In genomic region chr12:54409267-54409666, GRCh38 we compare ENCODE assay signal across 32 cellular contexts. TPM values are rescaled to one million over a fixed set of nuclear protein-coding genes. Genes with fewer than 3 reads are reported as not detected.
DNase-seq lines count a peak whose midpoint lies in the region; ATAC-seq and TF ChIP-seq lines count a peak whose summit lies in the region.
"Had no signal": no experiment of that assay in that cellular context is flagged by ENCODE, and none has a peak within 500 bp of the region (broad histone marks: within the 10 kb centered on the region; RNA-seq: fewer than 3 reads in every experiment).

No MANE protein-coding gene starts in this region.

- H3K4me3 ChIP-seq in CD4-positive, CD25-positive, alpha-beta regulatory T cell (ENCODE audit: low read depth, low read length), result no peak overlapping the region
- H3K4me3 ChIP-seq in esophagus muscularis mucosa, result no peak overlapping the region
- H3K4me3 ChIP-seq in sigmoid colon, result no peak overlapping the region
- no peak overlapping the region for H3K4me3 ChIP-seq in testis
- H3K4me3 ChIP-seq: left lung, MG63, ovary, spleen, vagina had no signal

- peaks cover 15 to 85% (median 44%) of the 10 kb centered on the region in 4 donors for H3K4me1 Mint-ChIP-seq in CD4-positive, CD25-positive, alpha-beta regulatory T cell
- H3K4me1 Mint-ChIP-seq: mesothelial cell of epicardium had no signal

- no peak for ATAC-seq in CD4-positive, CD25-positive, alpha-beta regulatory T cell (ENCODE audit: low read depth in 2 of 2)
- ATAC-seq: activated CD8-positive, alpha-beta memory T cell treated with anti-CD3 and anti-CD28 coated beads, Interleukin-2, amount 10 ng/mL, durations not matched to agents 7 days and 5 days; left lung; natural killer cell treated with Interleukin-12 subunit alpha and Interleukin-12 subunit beta and Interleukin-15 and Interleukin-18, amount 100 ng/mL, for 72 hours; stimulated activated naive B cell treated with anti-CD40 and anti-IgM and Interleukin-4, amounts not matched to agents 10 μg/mL and 1 μg/mL and 100 μg/mL, for 72 hours had no signal

- H3K27ac ChIP-seq in CD4-positive, CD25-positive, alpha-beta regulatory T cell (ENCODE audit: insufficient read depth, low read length, poor library complexity, severe bottlenecking), result no peak overlapping the region
- peak overlapping the region; percentile 14 to 97 (median 40) for H3K27ac ChIP-seq in esophagus muscularis mucosa (replicated peaks in 1 of 4)
- peak overlapping the region in 3 of 4 donors; percentile 99 to 100 (median 100) for H3K27ac ChIP-seq in sigmoid colon
- H3K27ac ChIP-seq in testis, result no peak overlapping the region
- H3K27ac ChIP-seq: epithelial cell of prostate, ovary, VCaP had no signal

- TF ChIP-seq CTCF in esophagus muscularis mucosa (IDR thresholded peaks at IDR 0.05), result no peak
- TF ChIP-seq CTCF in sigmoid colon (IDR thresholded peaks at IDR 0.05), result no peak
- TF ChIP-seq CTCF in testis (IDR thresholded peaks at IDR 0.05), result no peak

- H3K27me3 Mint-ChIP-seq in CD4-positive, CD25-positive, alpha-beta regulatory T cell, result no peaks in the 10 kb centered on the region
- H3K27me3 Mint-ChIP-seq: activated CD8-positive, alpha-beta memory T cell treated with anti-CD3 and anti-CD28 coated beads, Interleukin-2, amount 10 ng/mL, durations not matched to agents 7 days and 5 days; activated naive CD8-positive, alpha-beta T cell treated with anti-CD3 and anti-CD28 coated beads, Interleukin-2, amount 10 ng/mL, durations not matched to agents 7 days and 5 days; natural killer cell treated with Interleukin-12 subunit alpha and Interleukin-12 subunit beta and Interleukin-15 and Interleukin-18, amount 100 ng/mL, for 72 hours; stimulated activated naive B cell treated with anti-CD40 and anti-IgM and Interleukin-4, amounts not matched to agents 10 μg/mL and 1 μg/mL and 100 μg/mL, for 72 hours had no signal

- intact Hi-C loops in esophagus muscularis mucosa (cut with DNase I), result no loop called here
- intact Hi-C loops in sigmoid colon (cut with DNase I), result no loop called here
- intact Hi-C loops in testis (cut with DNase I; ENCODE audit: low total_unique reads), result no loop called here

- no peak for TF ChIP-seq EP300 in esophagus muscularis mucosa (IDR thresholded peaks at IDR 0.05)
- TF ChIP-seq EP300 in sigmoid colon (IDR thresholded peaks at IDR 0.05), result no peak

- 71% methylated on average over 6 of the region's 8 CpGs for WGBS in esophagus muscularis mucosa
- WGBS in sigmoid colon, 2 donors, result 87 to 91% methylated on average over 8 of the region's 8 CpGs
- 91 to 100% methylated on average over 1 to 8 of the region's 8 CpGs for WGBS in testis, 2 donors

- no peaks in the 10 kb centered on the region for H3K9me3 Mint-ChIP-seq in CD4-positive, CD25-positive, alpha-beta regulatory T cell
- H3K9me3 Mint-ChIP-seq: activated naive CD8-positive, alpha-beta T cell treated with anti-CD3 and anti-CD28 coated beads, Interleukin-2, amount 10 ng/mL, durations not matched to agents 7 days and 5 days; activated T-helper 1 cell treated with anti-CD3 and anti-CD28 coated beads, Interleukin-12 subunit alpha, Interleukin-12 subunit beta, Interleukin-2, Interleukin-4 antibody, amounts not matched to agents 30 ng/mL and 10 ng/mL and 1 ng/mL, durations not matched to agents 14 hours and 24 hours and 36 hours; mesothelial cell of epicardium; natural killer cell treated with Interleukin-12 subunit alpha and Interleukin-12 subunit beta and Interleukin-15 and Interleukin-18, amount 100 ng/mL, for 72 hours; stimulated activated naive B cell treated with anti-CD40 and anti-IgM and Interleukin-4, amounts not matched to agents 10 μg/mL and 1 μg/mL and 100 μg/mL, for 72 hours; T-helper 2 cell treated with Interferon-gamma antibody and Interleukin-4, amounts not matched to agents 5 μg/mL and 100 μg/mL, for 36 hours had no signal

- TF ChIP-seq POLR2A in esophagus muscularis mucosa (IDR thresholded peaks at IDR 0.05; ENCODE audit: low read depth) (no peak), sigmoid colon (IDR thresholded peaks at IDR 0.05) (no peak), testis (IDR thresholded peaks at IDR 0.05) (no peak)

- H3K4me3 Mint-ChIP-seq in CD4-positive, CD25-positive, alpha-beta regulatory T cell, result no peak overlapping the region
- H3K4me3 Mint-ChIP-seq: activated CD8-positive, alpha-beta memory T cell treated with anti-CD3 and anti-CD28 coated beads, Interleukin-2, amount 10 ng/mL, durations not matched to agents 7 days and 5 days; activated naive CD8-positive, alpha-beta T cell treated with anti-CD3 and anti-CD28 coated beads, Interleukin-2, amount 10 ng/mL, durations not matched to agents 7 days and 5 days; activated T-helper 1 cell treated with anti-CD3 and anti-CD28 coated beads, Interleukin-12 subunit alpha, Interleukin-12 subunit beta, Interleukin-2, Interleukin-4 antibody, amounts not matched to agents 30 ng/mL and 10 ng/mL and 1 ng/mL, durations not matched to agents 14 hours and 24 hours and 36 hours; mesothelial cell of epicardium; natural killer cell treated with Interleukin-12 subunit alpha and Interleukin-12 subunit beta and Interleukin-15 and Interleukin-18, amount 100 ng/mL, for 72 hours; stimulated activated naive B cell treated with anti-CD40 and anti-IgM and Interleukin-4, amounts not matched to agents 10 μg/mL and 1 μg/mL and 100 μg/mL, for 72 hours; T-helper 2 cell treated with Interferon-gamma antibody and Interleukin-4, amounts not matched to agents 5 μg/mL and 100 μg/mL, for 36 hours had no signal

- H3K9me3 ChIP-seq in CD4-positive, CD25-positive, alpha-beta regulatory T cell (ENCODE audit: control insufficient read depth in 2 of 2, low read length in 2 of 2), result no peaks in the 10 kb centered on the region
- no peaks in the 10 kb centered on the region for H3K9me3 ChIP-seq in esophagus muscularis mucosa
- H3K9me3 ChIP-seq in sigmoid colon, result no peaks in the 10 kb centered on the region
- no peaks in the 10 kb centered on the region for H3K9me3 ChIP-seq in testis
- H3K9me3 ChIP-seq: left lung, MG63, ovary, SK-N-SH, spleen, vagina had no signal

- H3K27me3 ChIP-seq in CD4-positive, CD25-positive, alpha-beta regulatory T cell (ENCODE audit: control insufficient read depth, insufficient read depth, low read length), result no peaks in the 10 kb centered on the region
- H3K27me3 ChIP-seq in esophagus muscularis mucosa (no peaks in the 10 kb centered on the region), sigmoid colon (no peaks in the 10 kb centered on the region), testis (no peaks in the 10 kb centered on the region)
- H3K27me3 ChIP-seq: left lung, MG63, ovary, vagina had no signal

- H3K36me3 Mint-ChIP-seq in CD4-positive, CD25-positive, alpha-beta regulatory T cell, result peaks cover 39% of the 10 kb centered on the region
- H3K36me3 Mint-ChIP-seq: stimulated activated naive B cell treated with anti-CD40 and anti-IgM and Interleukin-4, amounts not matched to agents 10 μg/mL and 1 μg/mL and 100 μg/mL, for 72 hours had no signal

- no peak for DNase-seq in CD4-positive, CD25-positive, alpha-beta regulatory T cell
- DNase-seq in NCI-H146 (lab: John Stamatoyannopoulos, UW) (peak; percentile 86), esophagus muscularis mucosa (ENCODE audit: extremely low spot score) (no peak), sigmoid colon (peak; percentile 77), testis (no peak), NCI-H226 (no peak), UCSD-AML1 (lab: John Stamatoyannopoulos, UW; ENCODE audit: unreplicated experiment) (no peak)
- DNase-seq: activated CD4-positive, alpha-beta T cell treated with anti-CD3 and anti-CD28 coated beads for 48 hours; activated CD8-positive, alpha-beta memory T cell treated with anti-CD3 and anti-CD28 coated beads, Interleukin-2, amount 10 ng/mL, durations not matched to agents 7 days and 5 days; activated naive CD8-positive, alpha-beta T cell treated with anti-CD3 and anti-CD28 coated beads, Interleukin-2, amount 10 ng/mL, durations not matched to agents 7 days and 5 days; DMS79 treated with DMSO at 0.1 percent for 48 hours; foreskin fibroblast; GOT3; left lung; MG63; NCI-H1436; NCI-H2171 treated with DMSO at 0.1 percent for 48 hours; NCI-H526 treated with DMSO at 0.1 percent for 48 hours; ovary; SK-N-SH; spleen; stimulated activated CD4-positive, alpha-beta T cell treated with anti-CD3 and anti-CD28 coated beads, Interleukin-2, amount 100 ng/mL, for 48 hours; stimulated activated naive B cell treated with anti-CD40 and anti-IgM and Interleukin-4, amounts not matched to agents 10 μg/mL and 1 μg/mL and 100 μg/mL, for 72 hours had no signal

- peaks cover 52% of the 10 kb centered on the region for H3K36me3 ChIP-seq in CD4-positive, CD25-positive, alpha-beta regulatory T cell (ENCODE audit: control insufficient read depth, insufficient read depth, low read length)
- peaks cover 59 to 89% (median 77%) of the 10 kb centered on the region in 4 donors for H3K36me3 ChIP-seq in esophagus muscularis mucosa
- H3K36me3 ChIP-seq in sigmoid colon, result peaks cover 51 to 100% (median 65%) of the 10 kb centered on the region in 4 donors
- no peaks in the 10 kb centered on the region for H3K36me3 ChIP-seq in testis (ENCODE audit: low read depth, missing control alignments)
- H3K36me3 ChIP-seq: ovary had no signal

- H3K4me1 ChIP-seq in CD4-positive, CD25-positive, alpha-beta regulatory T cell (ENCODE audit: control insufficient read depth, insufficient read depth, low read length, poor library complexity, severe bottlenecking), result peaks cover 43% of the 10 kb centered on the region
- H3K4me1 ChIP-seq in esophagus muscularis mucosa (peaks cover 60 to 99% (median 93%) of the 10 kb centered on the region in 4 donors), sigmoid colon (peaks cover 0 to 96% (median 86%) of the 10 kb centered on the region in 4 donors), testis (no peaks in the 10 kb centered on the region)

- peak overlapping the region; percentile 62 to 89 (median 83) for H3K27ac Mint-ChIP-seq in CD4-positive, CD25-positive, alpha-beta regulatory T cell
- H3K27ac Mint-ChIP-seq: activated naive CD8-positive, alpha-beta T cell treated with anti-CD3 and anti-CD28 coated beads, Interleukin-2, amount 10 ng/mL, durations not matched to agents 7 days and 5 days; mesothelial cell of epicardium; natural killer cell treated with Interleukin-12 subunit alpha and Interleukin-12 subunit beta and Interleukin-15 and Interleukin-18, amount 100 ng/mL, for 72 hours; T-helper 2 cell treated with Interferon-gamma antibody and Interleukin-4, amounts not matched to agents 5 μg/mL and 100 μg/mL, for 36 hours had no signal

RNA-seq across cellular contexts. Expression of gene ITGA5, which starts 9.8 kb away (rescaled TPM):
- 57.4 TPM for total RNA-seq in CD4-positive, CD25-positive, alpha-beta regulatory T cell
- polyA plus RNA-seq in CD4-positive, CD25-positive, alpha-beta regulatory T cell, result 10 to 100 TPM; 18.6 to 31.8 (median 23.7) TPM
- 100 to 1,000 TPM; 264 to 785 (median 602) TPM for total RNA-seq in esophagus muscularis mucosa
- total RNA-seq in sigmoid colon, result 100 to 1,000 TPM; 200 to 765 (median 459) TPM
- polyA plus RNA-seq in sigmoid colon, result 10 to 100 TPM in 1 of 3 donors, 1 to 10 TPM in 2; 7.4 to 92.7 (median 7.8) TPM
- total RNA-seq in testis, result 10 to 100 TPM in 1 of 2 donors, 1 to 10 TPM in 1; 9.0 to 10.7 TPM
- 16.3 TPM for polyA plus RNA-seq in testis (ENCODE audit: insufficient read depth, low read depth, low replicate concordance)
- total RNA-seq: HT-29 had no signal

RNA-seq across cellular contexts. Expression of gene ZNF385A, which starts 24.7 kb away (rescaled TPM):
- 0.86 TPM for total RNA-seq in CD4-positive, CD25-positive, alpha-beta regulatory T cell
- under 1 TPM in 2 of 4 donors, not detected in 2; 0.14 to 0.17 TPM for polyA plus RNA-seq in CD4-positive, CD25-positive, alpha-beta regulatory T cell
- 10 to 100 TPM; 15.7 to 32.6 (median 19.4) TPM for total RNA-seq in esophagus muscularis mucosa
- total RNA-seq in sigmoid colon, result 10 to 100 TPM in 2 of 4 donors, 1 to 10 TPM in 2; 5.6 to 18.6 (median 10.6) TPM
- polyA plus RNA-seq in sigmoid colon, result 10 to 100 TPM in 1 of 3 donors, 1 to 10 TPM in 2; 4.4 to 19.2 (median 7.0) TPM
- total RNA-seq in testis, result 1 to 10 TPM; 3.5 to 5.6 TPM
- polyA plus RNA-seq in testis (ENCODE audit: insufficient read depth, low read depth, low replicate concordance), result 10.9 TPM

RNA-seq across cellular contexts. Expression of gene GPR84, which starts 45.0 kb away (rescaled TPM):
- total RNA-seq in CD4-positive, CD25-positive, alpha-beta regulatory T cell, result not detected
- not detected for polyA plus RNA-seq in CD4-positive, CD25-positive, alpha-beta regulatory T cell
- total RNA-seq in esophagus muscularis mucosa (under 1 TPM in 1 of 4 donors, not detected in 3; 0.66 TPM), sigmoid colon (under 1 TPM in 1 of 4 donors, not detected in 3; 0.54 TPM), testis (under 1 TPM in 1 of 2 donors, not detected in 1; 0.43 TPM)
- polyA plus RNA-seq in sigmoid colon (under 1 TPM; 0.60 to 0.92 (median 0.69) TPM), testis (ENCODE audit: insufficient read depth, low read depth, low replicate concordance) (0.58 TPM)
- total RNA-seq: HT-29, temporal lobe, vagina had no signal

Comparison
In these comparisons a context has a peak if more than half of its experiments do, and no peak if none do; other contexts are left out.
1. DNase-seq: peak in NCI-H146 (single experiment) and sigmoid colon (single experiment); none in CD4-positive, CD25-positive, alpha-beta regulatory T cell (0 of 3), esophagus muscularis mucosa (single experiment), testis (single experiment), NCI-H226 (single experiment) and UCSD-AML1 (single experiment).
2. H3K27ac ChIP-seq: peak in esophagus muscularis mucosa (4 of 4) and sigmoid colon (3 of 4); none in CD4-positive, CD25-positive, alpha-beta regulatory T cell (single experiment) and testis (0 of 2).